In the genomic region with DNA sequence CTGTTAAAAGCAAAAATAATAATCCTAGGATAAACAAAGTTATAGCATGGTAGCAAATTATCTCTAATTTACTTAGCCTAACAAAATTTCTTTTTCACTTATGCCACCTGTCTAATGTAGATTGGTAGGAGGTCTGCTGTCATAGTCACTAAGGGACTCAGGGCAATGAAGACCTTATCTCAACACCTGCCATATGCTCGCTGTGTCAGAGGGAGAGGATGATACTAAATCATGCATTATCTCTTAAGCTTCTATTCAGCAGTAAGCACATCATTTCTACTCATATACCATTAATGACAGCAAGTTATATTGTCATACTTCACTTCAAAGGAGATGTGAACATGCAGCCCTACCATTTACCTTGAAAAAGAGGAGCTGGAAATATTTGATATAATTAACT, we compare ENCODE assay signal across 21 cellular contexts. TPM values are rescaled to one million over a fixed set of nuclear protein-coding genes. Genes with fewer than 3 reads are reported as not detected.
A peak's percentile ranks its signal among the peaks of the same experiment; 100 is the strongest.
DNase-seq lines count a peak whose midpoint lies in the region; TF ChIP-seq lines count a peak whose summit lies in the region.
"Had no signal": no experiment of that assay in that cellular context is flagged by ENCODE, and none has a peak within 500 bp of the region (broad histone marks: within the 10 kb centered on the region; RNA-seq: fewer than 3 reads in every experiment).

No MANE protein-coding gene starts in this region.

- H3K4me3 Mint-ChIP-seq in CD8-positive, alpha-beta memory T cell: no peak overlapping the region
- H3K4me3 Mint-ChIP-seq: CD4-positive, CD25-positive, alpha-beta regulatory T cell; CD8-positive, alpha-beta T cell; GM23338 had no signal

- no peaks in the 10 kb centered on the region for H3K36me3 ChIP-seq in stomach
- H3K36me3 ChIP-seq in CD8-positive, alpha-beta memory T cell (ENCODE audit: insufficient read depth, low read length): no peaks in the 10 kb centered on the region
- H3K36me3 ChIP-seq: HAP-1 had no signal

- intact Hi-C loops in stomach (cut with DNase I; ENCODE audit: low total_unique reads): no loop called here

- H3K27ac ChIP-seq in stomach: no peak overlapping the region
- H3K27ac ChIP-seq in CD8-positive, alpha-beta memory T cell (ENCODE audit: low read depth, low read length): no peak overlapping the region
- H3K27ac ChIP-seq: C4-2B had no signal

- no peak for TF ChIP-seq POLR2A in stomach (IDR thresholded peaks at IDR 0.05)

- WGBS in stomach, 5 donors: 66 to 84% (median 70%) methylated on average over 1 of the region's 1 CpG

- no peaks in the 10 kb centered on the region for H3K27me3 Mint-ChIP-seq in CD8-positive, alpha-beta memory T cell
- H3K27me3 Mint-ChIP-seq: CD4-positive, CD25-positive, alpha-beta regulatory T cell had no signal

- no peaks in the 10 kb centered on the region for H3K9me3 ChIP-seq in stomach
- H3K9me3 ChIP-seq in CD8-positive, alpha-beta memory T cell (ENCODE audit: low read length): no peaks in the 10 kb centered on the region
- H3K9me3 ChIP-seq: HAP-1 had no signal

- DNase-seq in NCI-H146 treated with DMSO at 0.1 percent for 48 hours (lab: John Stamatoyannopoulos, UW; ENCODE audit: unreplicated experiment): peak; percentile 88
- DNase-seq in SK-N-DZ (ENCODE audit: low spot score): peak; percentile 98
- DNase-seq in left kidney (ENCODE audit: low read depth, low spot score): peak; percentile 1
- no peak for DNase-seq in stomach
- DNase-seq in CD8-positive, alpha-beta memory T cell: no peak
- no peak for DNase-seq in NCI-H2171 (lab: John Stamatoyannopoulos, UW)
- no peak for DNase-seq in activated T-cell treated with anti-CD3 and anti-CD28 coated beads for 4 hours
- DNase-seq: CD4-positive, CD25-positive, alpha-beta regulatory T cell; CD8-positive, alpha-beta T cell; DMS53; DMS79 treated with DMSO at 0.1 percent for 48 hours; GF-D8 had no signal

- no peaks in the 10 kb centered on the region for H3K4me1 Mint-ChIP-seq in CD8-positive, alpha-beta memory T cell
- H3K4me1 Mint-ChIP-seq: CD4-positive, CD25-positive, alpha-beta regulatory T cell had no signal

- H3K27ac Mint-ChIP-seq in CD8-positive, alpha-beta memory T cell: no peak overlapping the region
- H3K27ac Mint-ChIP-seq: CD4-positive, CD25-positive, alpha-beta regulatory T cell; CD8-positive, alpha-beta T cell; GM23338 had no signal

- H3K4me3 ChIP-seq in stomach: no peak overlapping the region
- no peak overlapping the region for H3K4me3 ChIP-seq in CD8-positive, alpha-beta memory T cell (ENCODE audit: low read length)
- H3K4me3 ChIP-seq: GM23338, HAP-1 had no signal

- no peak for TF ChIP-seq EP300 in stomach (IDR thresholded peaks at IDR 0.05)

- POLR2A ChIA-PET in CD8-positive, alpha-beta memory T cell (lab: Charles Lee): no interaction called here

- no peaks in the 10 kb centered on the region for H3K27me3 ChIP-seq in stomach
- H3K27me3 ChIP-seq in CD8-positive, alpha-beta memory T cell (ENCODE audit: insufficient read depth, low read length, poor library complexity, severe bottlenecking): no peaks in the 10 kb centered on the region

- H3K4me1 ChIP-seq in stomach: no peaks in the 10 kb centered on the region
- H3K4me1 ChIP-seq in CD8-positive, alpha-beta memory T cell (ENCODE audit: insufficient read depth, low read length): no peaks in the 10 kb centered on the region

- H3K36me3 Mint-ChIP-seq in CD8-positive, alpha-beta memory T cell: no peaks in the 10 kb centered on the region
- H3K36me3 Mint-ChIP-seq: CD4-positive, CD25-positive, alpha-beta regulatory T cell; CD8-positive, alpha-beta T cell had no signal

- H3K9me3 Mint-ChIP-seq in CD8-positive, alpha-beta memory T cell: no peaks in the 10 kb centered on the region
- H3K9me3 Mint-ChIP-seq: CD4-positive, CD25-positive, alpha-beta regulatory T cell; CD8-positive, alpha-beta T cell had no signal

- CTCF ChIA-PET in CD8-positive, alpha-beta memory T cell (lab: Charles Lee): no interaction called here

- TF ChIP-seq CTCF in stomach (IDR thresholded peaks at IDR 0.05): no peak

RNA-seq across cellular contexts. Expression of a gene that starts 44.1 kb away (rescaled TPM):
- polyA plus RNA-seq in SK-N-DZ (2014; cell fraction: cytosol; rRNA removed): 0.09 and 0.83 TPM in 2 replicates
- 0.40 TPM in 1 of 2 replicates, not detected in the other for polyA plus RNA-seq in SK-N-DZ (2014; cell fraction: nucleus; rRNA removed)
- total RNA-seq in stomach: 1 to 10 TPM in 1 of 5 donors, not detected in 4; 1.8 TPM
- under 1 TPM in 2 of 3 donors, not detected in 1; 0.05 to 0.81 TPM for polyA plus RNA-seq in stomach
- total RNA-seq in CD8-positive, alpha-beta memory T cell: not detected
- not detected for polyA plus RNA-seq in CD8-positive, alpha-beta memory T cell
- total RNA-seq: A172; A673; CD4-positive, CD25-positive, alpha-beta regulatory T cell; CD8-positive, alpha-beta T cell; Daoy; G401; GM23338; H4 had no signal
- polyA plus RNA-seq: BJ; CD4-positive, CD25-positive, alpha-beta regulatory T cell; GM23338 had no signal

Comparison
In these comparisons a context has a peak if more than half of its experiments do, and no peak if none do; other contexts are left out.
1. DNase-seq: peak in NCI-H146 treated with DMSO at 0.1 percent for 48 hours (single experiment), SK-N-DZ (single experiment) and left kidney (single experiment); none in stomach (single experiment), CD8-positive, alpha-beta memory T cell (0 of 5), NCI-H2171 (single experiment) and activated T-cell treated with anti-CD3 and anti-CD28 coated beads for 4 hours (single experiment).